12 cellular contexts compared by ENCODE assay signal in the genomic region with DNA sequence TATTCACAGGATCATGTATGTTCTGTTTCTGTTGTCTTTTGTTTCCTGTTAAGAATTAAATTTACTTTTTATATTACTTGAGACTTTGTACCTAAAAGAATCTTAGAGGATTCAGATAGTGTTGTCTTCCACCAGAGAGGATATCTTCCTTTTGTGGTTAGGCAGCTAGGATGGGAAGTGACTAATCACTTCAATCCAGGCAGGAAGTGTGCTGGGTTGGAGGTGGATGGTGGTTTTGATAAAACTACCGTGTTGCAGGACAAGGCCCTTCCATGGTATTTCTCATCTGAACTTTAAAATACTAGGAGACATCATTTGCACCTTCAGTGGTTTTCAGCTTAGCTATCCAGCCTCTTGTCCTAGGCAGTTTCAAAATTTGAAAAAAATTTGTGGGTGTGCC.
DNase-seq lines count a peak whose midpoint lies in the region; ATAC-seq and TF ChIP-seq lines count a peak whose summit lies in the region.
"Had no signal": no experiment of that assay in that cellular context is flagged by ENCODE, and none has a peak within 500 bp of the region (broad histone marks: within the 10 kb centered on the region; RNA-seq: fewer than 3 reads in every experiment).

No MANE protein-coding gene starts in this region.

- intact Hi-C loops in HCT116 (cut with micrococcal nuclease) = no loop called here
- intact Hi-C loops in sigmoid colon (cut with DNase I) = no loop called here

- no peaks in the 10 kb centered on the region for H3K4me1 ChIP-seq in HCT116 (ENCODE audit: control insufficient read depth in 1 of 2, insufficient read depth in 2 of 2, low read length in 2 of 2)
- H3K4me1 ChIP-seq in sigmoid colon = no peaks in the 10 kb centered on the region

- no peak for TF ChIP-seq POLR2A in HCT116 (IDR thresholded peaks at IDR 0.05; ENCODE audit: borderline replicate concordance, extremely low read depth, insufficient read depth, insufficient read length)
- no peak for TF ChIP-seq POLR2A in sigmoid colon (IDR thresholded peaks at IDR 0.05)

- H3K36me3 ChIP-seq in HCT116 (ENCODE audit: control insufficient read depth in 1 of 2, insufficient read depth in 2 of 2, low read length in 2 of 2) (no peaks in the 10 kb centered on the region), sigmoid colon (no peaks in the 10 kb centered on the region)

- no peaks in the 10 kb centered on the region for H3K9me2 ChIP-seq in HCT116 (ENCODE audit: insufficient read depth)

- POLR2A ChIA-PET in HCT116 (lab: Charles Lee) (no interaction called here), RWPE1 (lab: Yijun Ruan, JAX; ENCODE audit: low non-redundant PET) (no interaction called here)

- no peak overlapping the region for H3K9ac ChIP-seq in HCT116 (ENCODE audit: low read length)

- peak overlapping the region; percentile 14 for H2AFZ ChIP-seq in HCT116 (ENCODE audit: low read depth, low read length, poor library complexity, severe bottlenecking)

- no peak for TF ChIP-seq CTCF in HCT116 (IDR thresholded peaks at IDR 0.05 in 2 of 3, conservative IDR thresholded peaks at IDR 0.05 in 1 of 3; ENCODE audit: borderline replicate concordance in 1 of 3, insufficient read depth in 1 of 3, low read depth in 2 of 3, low read length in 2 of 3)
- no peak for TF ChIP-seq CTCF in RWPE1 (conservative IDR thresholded peaks at IDR 0.05; ENCODE audit: low read depth)
- no peak for TF ChIP-seq CTCF in fibroblast of mammary gland (conservative IDR thresholded peaks at IDR 0.05; ENCODE audit: control insufficient read depth, insufficient read depth, low read depth, low read length)
- no peak for TF ChIP-seq CTCF in sigmoid colon (IDR thresholded peaks at IDR 0.05)

- H3K27me3 ChIP-seq in HCT116 (ENCODE audit: insufficient read depth, low read length) (no peaks in the 10 kb centered on the region), sigmoid colon (no peaks in the 10 kb centered on the region)

- H3K4me2 ChIP-seq in HCT116 (ENCODE audit: low read length) = no peak overlapping the region

- no peak for TF ChIP-seq EP300 in sigmoid colon (IDR thresholded peaks at IDR 0.05)

- RAD21 ChIA-PET in HCT116 (lab: Charles Lee; ENCODE audit: low non-redundant PET in 1 of 2, low total read pairs in 2 of 2, uncharacterized antibody in 2 of 2, unreplicated experiment in 2 of 2) = no interaction called here

- no peak for TF ChIP-seq RAD21 in HCT116 (IDR thresholded peaks at IDR 0.05; ENCODE audit: low read depth)

- H3K4me3 ChIP-seq in HCT116 (replicated peaks in 1 of 2; ENCODE audit: low read depth in 1 of 2, low read length in 2 of 2) (no peak overlapping the region), fibroblast of mammary gland (ENCODE audit: control insufficient read depth, low read depth, low read length) (no peak overlapping the region), skeletal muscle cell (ENCODE audit: low read depth, low read length) (no peak overlapping the region), sigmoid colon (no peak overlapping the region)

- no peaks in the 10 kb centered on the region for H3K79me2 ChIP-seq in HCT116 (ENCODE audit: insufficient read depth, low read length)

- no peaks in the 10 kb centered on the region for H4K20me1 ChIP-seq in HCT116 (ENCODE audit: insufficient read depth)

- no peaks in the 10 kb centered on the region for H3K9me3 ChIP-seq in HCT116 (ENCODE audit: control insufficient read depth in 1 of 2, insufficient read depth in 1 of 2, low read depth in 1 of 2, low read length in 2 of 2)
- H3K9me3 ChIP-seq in sigmoid colon = no peaks in the 10 kb centered on the region

- H3K27ac ChIP-seq in HCT116 (ENCODE audit: low read depth, low read length) = no peak overlapping the region
- no peak overlapping the region for H3K27ac ChIP-seq in RWPE1
- H3K27ac ChIP-seq in sigmoid colon = no peak overlapping the region
- H3K27ac ChIP-seq: epithelial cell of prostate had no signal

- CTCF ChIA-PET in HCT116 (lab: Charles Lee) (no interaction called here), RWPE1 (lab: Yijun Ruan, JAX) (no interaction called here)

- no peak for ATAC-seq in HCT116
- ATAC-seq: Right ventricle myocardium inferior had no signal

- 28 to 57% methylated on average over 1 of the region's 1 CpG for WGBS in sigmoid colon, 2 donors

- no TSS peak for BruUV-seq in HCT116 (replicated peaks; lab: Mats Ljungman, UMichigan)

- DNase-seq in HCT116 (ENCODE audit: low read depth, low spot score) (no peak), RWPE1 (ENCODE audit: low spot score) (peak; percentile 19), fibroblast of mammary gland (ENCODE audit: low read depth) (peak; percentile 58), skeletal muscle cell (ENCODE audit: low read depth) (peak; percentile 12), NCI-H69 (lab: John Stamatoyannopoulos, UW) (no peak), HT-29 (ENCODE audit: low spot score) (no peak), sigmoid colon (no peak)
- DNase-seq: activated naive CD4-positive, alpha-beta T cell treated with anti-CD3 and anti-CD28 coated beads, Interleukin-2, amount 10 ng/mL, durations not matched to agents 7 days and 5 days; NCI-H510A; substantia nigra had no signal

TF ChIP-seq in HCT116, 20 proteins besides CTCF, POLR2A, EP300 and RAD21:
- TF ChIP-seq EZH2phosphoT487 (IDR thresholded peaks at IDR 0.05; ENCODE audit: borderline replicate concordance) (no peak), EGR1 (IDR thresholded peaks at IDR 0.05; ENCODE audit: low read depth) (no peak), SIN3A (IDR thresholded peaks at IDR 0.05; ENCODE audit: low read depth) (no peak), FOSL1 (IDR thresholded peaks at IDR 0.05; ENCODE audit: low read depth) (no peak), ZFX (IDR thresholded peaks at IDR 0.05) (no peak), POLR2AphosphoS5 (IDR thresholded peaks at IDR 0.05; ENCODE audit: low read depth, low read length) (no peak)
- TF ChIP-seq, protein P1, sequence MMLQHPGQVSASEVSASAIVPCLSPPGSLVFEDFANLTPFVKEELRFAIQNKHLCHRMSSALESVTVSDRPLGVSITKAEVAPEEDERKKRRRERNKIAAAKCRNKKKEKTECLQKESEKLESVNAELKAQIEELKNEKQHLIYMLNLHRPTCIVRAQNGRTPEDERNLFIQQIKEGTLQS (IDR thresholded peaks at IDR 0.05) = no peak

Comparison
In these comparisons a context has a peak if more than half of its experiments do, and no peak if none do; other contexts are left out.
1. DNase-seq: peak in RWPE1 (single experiment), fibroblast of mammary gland (single experiment) and skeletal muscle cell (single experiment); none in HCT116 (single experiment), NCI-H69 (single experiment), HT-29 (single experiment) and sigmoid colon (single experiment).